8 cellular contexts compared by ENCODE assay signal in the genomic region with DNA sequence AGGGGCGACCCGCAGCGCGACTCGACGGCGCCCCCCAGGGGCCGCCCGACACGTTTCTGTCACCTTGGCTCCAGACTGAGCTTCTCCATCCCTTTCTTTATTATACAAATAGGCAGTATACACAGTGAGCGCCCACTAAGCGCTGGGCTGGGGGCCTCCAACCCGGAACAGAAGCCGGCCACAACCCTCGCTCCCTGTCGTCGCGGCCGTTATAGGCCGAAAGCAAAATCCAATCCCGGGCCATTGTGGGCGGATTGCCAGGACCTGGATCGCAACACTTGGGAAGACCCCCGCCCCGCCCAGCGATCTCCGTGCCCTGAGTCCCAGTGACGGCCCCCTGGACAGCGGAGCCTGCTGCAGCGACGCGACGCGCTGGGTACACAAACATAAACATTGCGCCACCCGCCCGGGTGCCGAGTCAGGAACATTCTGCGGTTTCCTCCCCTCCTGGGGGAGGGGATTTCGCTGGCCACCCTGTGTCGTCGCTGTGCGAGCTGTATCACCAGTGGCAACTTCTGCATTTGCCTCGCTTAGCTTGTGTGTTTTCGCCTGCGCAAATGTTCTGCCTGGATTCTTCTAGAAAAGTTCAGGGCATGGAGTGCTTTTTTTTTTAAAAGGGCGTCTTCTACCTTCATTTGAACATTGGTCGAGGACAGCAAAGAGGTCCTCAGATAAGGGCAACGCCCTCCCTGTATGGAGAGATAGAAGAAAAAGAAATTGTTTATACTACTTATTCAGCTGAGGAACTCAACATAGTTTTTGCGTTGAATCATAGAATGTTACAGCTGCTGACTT. TPM values are rescaled to one million over a fixed set of nuclear protein-coding genes. Genes with fewer than 3 reads are reported as not detected.
A peak's percentile ranks its signal among the peaks of the same experiment; 100 is the strongest.
DNase-seq lines count a peak whose midpoint lies in the region; ATAC-seq and TF ChIP-seq lines count a peak whose summit lies in the region.

No MANE protein-coding gene starts in this region.

- no peaks in the 10 kb centered on the region for H3K9me3 Mint-ChIP-seq in Calu3 (ENCODE audit: low read depth, unreplicated experiment)
- no peaks in the 10 kb centered on the region for H3K9me3 Mint-ChIP-seq in progenitor cell of endocrine pancreas (ENCODE audit: low read depth)

- intact Hi-C loops in Calu3 (cut with micrococcal nuclease; ENCODE audit: unreplicated experiment) (loop anchor here (1.0 to 5.0 kb wide), 2 partner anchors 35 to 130 kb away; no protein-coding TSS in a partner anchor), left cardiac atrium (cut with DNase I) (loop anchor here (2.0 to 10.0 kb wide), 5 partner anchors 56 to 162 kb away; no protein-coding TSS in a partner anchor), upper lobe of right lung (cut with DNase I) (loop anchor here (10.0 kb wide), 2 partner anchors 92 to 132 kb away; no protein-coding TSS in a partner anchor)

- TF ChIP-seq CTCF in Calu3 (IDR thresholded peaks at IDR 0.05; ENCODE audit: unreplicated experiment) = peak; percentile 94
- TF ChIP-seq CTCF in LNCaP clone FGC (IDR thresholded peaks at IDR 0.05; ENCODE audit: control insufficient read depth, extremely low read depth, insufficient read depth) = peak; percentile 44
- peak; percentile 91 for TF ChIP-seq CTCF in progenitor cell of endocrine pancreas (IDR thresholded peaks at IDR 0.05; ENCODE audit: unreplicated experiment)
- peak; percentile 78 for TF ChIP-seq CTCF in upper lobe of right lung (IDR thresholded peaks at IDR 0.05)

- peak overlapping the region; percentile 99 for H3K27ac ChIP-seq in upper lobe of right lung

- H3K4me3 Mint-ChIP-seq in Calu3 (ENCODE audit: low read depth, unreplicated experiment) (peak overlapping the region; percentile 88), progenitor cell of endocrine pancreas (ENCODE audit: low read depth) (peak overlapping the region; percentile 71)

- BruUV-seq in Calu3 (replicated peaks; lab: Mats Ljungman, UMichigan) = no TSS peak

- peaks cover 65% of the 10 kb centered on the region for H3K36me3 Mint-ChIP-seq in Calu3 (ENCODE audit: insufficient read depth, unreplicated experiment)
- peaks cover 11% of the 10 kb centered on the region for H3K36me3 Mint-ChIP-seq in progenitor cell of endocrine pancreas (ENCODE audit: insufficient read depth)

- H3K4me3 ChIP-seq in LNCaP clone FGC (ENCODE audit: low read depth, low read length) (no peak overlapping the region), adipocyte (ENCODE audit: low read length) (peak overlapping the region; percentile 77), upper lobe of right lung (peak overlapping the region; percentile 84)

- H3K4me1 Mint-ChIP-seq in Calu3 (ENCODE audit: low read depth, unreplicated experiment) = peaks cover 67% of the 10 kb centered on the region
- peaks cover 35% of the 10 kb centered on the region for H3K4me1 Mint-ChIP-seq in progenitor cell of endocrine pancreas (ENCODE audit: low read depth)

- peak; percentile 32 for ATAC-seq in GM21619 (IDR thresholded peaks at IDR 0.05; ENCODE audit: unreplicated experiment)
- ATAC-seq in left cardiac atrium = peak; percentile 28 to 36
- ATAC-seq in upper lobe of right lung = peak; percentile 65

- CTCF ChIA-PET in Calu3 (lab: Charles Lee) = interaction anchor here (0.5 to 3.8 kb wide), 19 partner anchors 11 to 214 kb away, joined by 3 to 20 read pairs (median 5); no protein-coding TSS in a partner anchor

- H3K4me1 ChIP-seq in adipocyte (ENCODE audit: control insufficient read depth, insufficient read depth, low read length) (peaks cover 62% of the 10 kb centered on the region), upper lobe of right lung (peaks cover 54% of the 10 kb centered on the region)

- H3K36me3 ChIP-seq in adipocyte (ENCODE audit: control insufficient read depth, insufficient read depth, low read length, severe bottlenecking) = peaks cover 28% of the 10 kb centered on the region
- peaks cover 28% of the 10 kb centered on the region for H3K36me3 ChIP-seq in upper lobe of right lung

- DNase-seq in Calu3 (peak; percentile 91), LNCaP clone FGC (ENCODE audit: low read depth) (no peak), SW480 (ENCODE audit: low spot score) (peak; percentile 85), adipocyte (ENCODE audit: low read depth) (peak; percentile 98), left cardiac atrium (peak; percentile 94), progenitor cell of endocrine pancreas (ENCODE audit: low spot score, unreplicated experiment) (peak; percentile 67), upper lobe of right lung (peak; percentile 98)

- H3K27me3 Mint-ChIP-seq in Calu3 (ENCODE audit: unreplicated experiment) (no peaks in the 10 kb centered on the region), progenitor cell of endocrine pancreas (peaks cover 11% of the 10 kb centered on the region)

- no peaks in the 10 kb centered on the region for H3K9me3 ChIP-seq in adipocyte (ENCODE audit: control insufficient read depth, low read length)
- H3K9me3 ChIP-seq in upper lobe of right lung = no peaks in the 10 kb centered on the region

- H3K27ac Mint-ChIP-seq in Calu3 (ENCODE audit: unreplicated experiment) = peak overlapping the region; percentile 95
- H3K27ac Mint-ChIP-seq in progenitor cell of endocrine pancreas = peak overlapping the region; percentile 99

- peak overlapping the region; percentile 97 for H3K9ac ChIP-seq in adipocyte (ENCODE audit: low read length)

- H3K27me3 ChIP-seq in adipocyte (replicated peaks; ENCODE audit: control insufficient read depth, insufficient read depth, low read length) (no peaks in the 10 kb centered on the region), upper lobe of right lung (no peaks in the 10 kb centered on the region)

RNA-seq across cellular contexts. Expression of gene DUSP1, which starts 1.3 kb away (rescaled TPM):
- 38.1 and 50.5 TPM in 2 replicates for total RNA-seq in Calu3 (2022)
- 100 to 1,000 TPM; 126 to 228 TPM for total RNA-seq in left cardiac atrium
- total RNA-seq in progenitor cell of endocrine pancreas = 40.7 and 42.0 TPM in 2 replicates
- total RNA-seq in upper lobe of right lung = 382 TPM

Comparison
In these comparisons a context has a peak if more than half of its experiments do, and no peak if none do; other contexts are left out.
1. CTCF ChIP-seq: peak in every context shown above with its lines; median percentile 94 in Calu3; 91 in progenitor cell of endocrine pancreas; 78 in upper lobe of right lung; 44 in LNCaP clone FGC.